Comparison of ENCODE assay signal across 1 cellular context in the genomic region with DNA sequence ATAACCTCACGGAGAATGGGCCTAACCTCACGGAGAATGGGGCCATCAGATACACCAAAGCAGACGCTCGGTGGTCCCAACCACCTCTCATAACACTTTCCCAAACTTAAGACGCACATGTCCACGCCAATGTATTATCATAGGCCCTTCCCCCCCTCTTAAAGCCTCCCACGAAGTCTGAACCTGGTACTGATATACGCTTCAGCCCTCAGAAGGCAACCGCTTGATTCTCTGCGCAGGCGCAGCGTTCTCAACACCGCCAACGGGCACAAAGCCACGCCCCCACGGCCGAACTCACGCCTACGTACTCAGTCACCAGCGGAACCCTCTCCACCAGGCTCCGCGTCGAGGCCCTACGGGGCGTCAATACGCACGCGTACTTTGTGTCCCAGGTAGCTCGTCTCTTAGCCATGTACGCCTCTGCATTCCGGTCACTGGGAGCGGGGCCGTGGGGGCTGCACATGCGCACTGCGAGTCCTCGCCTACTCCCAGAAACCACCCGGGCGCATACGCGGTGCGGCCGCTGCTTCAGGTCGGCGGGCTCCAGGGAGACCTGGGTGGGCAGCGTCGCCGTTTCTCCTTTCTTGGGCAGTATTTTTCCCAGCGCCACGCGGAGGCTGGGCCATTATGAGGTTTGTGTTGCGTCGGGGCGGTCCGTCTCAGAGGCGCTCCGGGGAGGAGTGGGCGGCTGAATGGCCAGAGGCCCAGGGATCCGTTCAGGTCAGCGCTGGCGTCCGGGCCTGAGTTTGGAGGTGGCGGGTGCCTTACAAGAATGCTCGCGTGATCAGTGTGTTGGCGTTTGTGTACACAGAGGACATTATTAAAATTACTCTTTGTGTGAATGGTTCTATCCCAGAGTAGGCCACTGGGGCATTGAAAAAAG.
TF ChIP-seq lines count a peak whose summit lies in the region.

No MANE protein-coding gene starts in this region.

TF ChIP-seq in HEK293, 187 proteins besides CTCF, POLR2A, EP300 and RAD21 (continued from another document and continues in another):
- TF ChIP-seq ZSCAN30 (tag by site-specific recombination; IDR thresholded peaks at IDR 0.05) (no peak), ZNF660 (tag by site-specific recombination; IDR thresholded peaks at IDR 0.05) (peak; percentile 82), ZNF530 (tag by site-specific recombination; IDR thresholded peaks at IDR 0.05; ENCODE audit: low read depth) (0 out of 2 replicates have a peak, but pooled peaks have one; percentile 10), ZNF416 (tag by site-specific recombination; IDR thresholded peaks at IDR 0.05) (0 out of 2 replicates have a peak, but pooled peaks have one; percentile 14), ZNF366 (tag by site-specific recombination; conservative IDR thresholded peaks at IDR 0.05) (no peak), ZNF155 (tag by site-specific recombination; IDR thresholded peaks at IDR 0.05) (no peak), ZNF433 (tag by site-specific recombination; IDR thresholded peaks at IDR 0.05; ENCODE audit: low read depth) (no peak), ZFP3 (tag by site-specific recombination; IDR thresholded peaks at IDR 0.05; ENCODE audit: low read depth) (no peak), ZNF202 (tag by site-specific recombination; IDR thresholded peaks at IDR 0.05; ENCODE audit: borderline replicate concordance) (no peak), ZEB2 (tag by site-specific recombination; IDR thresholded peaks at IDR 0.05) (no peak), ZNF558 (tag by site-specific recombination; IDR thresholded peaks at IDR 0.05) (no peak), ZNF560 (tag by site-specific recombination; IDR thresholded peaks at IDR 0.05; ENCODE audit: borderline replicate concordance) (no peak), ZBTB20 (tag by site-specific recombination; IDR thresholded peaks at IDR 0.05) (peak; percentile 68; the same call in 1 of the 2 replicates), ZNF707 (tag by site-specific recombination; IDR thresholded peaks at IDR 0.05) (no peak), TCF7L2 (IDR thresholded peaks at IDR 0.05; ENCODE audit: borderline replicate concordance, low read depth, low read length) (no peak), EGR2 (tag by site-specific recombination; IDR thresholded peaks at IDR 0.05; ENCODE audit: low read depth) (peak; percentile 87), GLIS1 (tag by site-specific recombination; IDR thresholded peaks at IDR 0.05) (peak; percentile 32; the same call in 1 of the 2 replicates), ZNF621 (tag by site-specific recombination; IDR thresholded peaks at IDR 0.05) (no peak)
- TF ChIP-seq, protein P1, sequence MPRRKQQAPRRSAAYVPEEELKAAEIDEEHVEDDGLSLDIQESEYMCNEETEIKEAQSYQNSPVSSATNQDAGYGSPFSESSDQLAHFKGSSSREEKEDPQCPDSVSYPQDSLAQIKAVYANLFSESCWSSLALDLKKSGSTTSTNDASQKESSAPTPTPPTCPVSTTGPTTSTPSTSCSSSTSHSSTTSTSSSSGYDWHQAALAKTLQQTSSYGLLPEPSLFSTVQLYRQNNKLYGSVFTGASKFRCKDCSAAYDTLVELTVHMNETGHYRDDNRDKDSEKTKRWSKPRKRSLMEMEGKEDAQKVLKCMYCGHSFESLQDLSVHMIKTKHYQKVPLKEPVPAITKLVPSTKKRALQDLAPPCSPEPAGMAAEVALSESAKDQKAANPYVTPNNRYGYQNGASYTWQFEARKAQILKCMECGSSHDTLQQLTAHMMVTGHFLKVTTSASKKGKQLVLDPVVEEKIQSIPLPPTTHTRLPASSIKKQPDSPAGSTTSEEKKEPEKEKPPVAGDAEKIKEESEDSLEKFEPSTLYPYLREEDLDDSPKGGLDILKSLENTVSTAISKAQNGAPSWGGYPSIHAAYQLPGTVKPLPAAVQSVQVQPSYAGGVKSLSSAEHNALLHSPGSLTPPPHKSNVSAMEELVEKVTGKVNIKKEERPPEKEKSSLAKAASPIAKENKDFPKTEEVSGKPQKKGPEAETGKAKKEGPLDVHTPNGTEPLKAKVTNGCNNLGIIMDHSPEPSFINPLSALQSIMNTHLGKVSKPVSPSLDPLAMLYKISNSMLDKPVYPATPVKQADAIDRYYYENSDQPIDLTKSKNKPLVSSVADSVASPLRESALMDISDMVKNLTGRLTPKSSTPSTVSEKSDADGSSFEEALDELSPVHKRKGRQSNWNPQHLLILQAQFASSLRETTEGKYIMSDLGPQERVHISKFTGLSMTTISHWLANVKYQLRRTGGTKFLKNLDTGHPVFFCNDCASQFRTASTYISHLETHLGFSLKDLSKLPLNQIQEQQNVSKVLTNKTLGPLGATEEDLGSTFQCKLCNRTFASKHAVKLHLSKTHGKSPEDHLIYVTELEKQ (tag by site-specific recombination; IDR thresholded peaks at IDR 0.05; ENCODE audit: borderline replicate concordance), result no peak
- TF ChIP-seq, protein P2, sequence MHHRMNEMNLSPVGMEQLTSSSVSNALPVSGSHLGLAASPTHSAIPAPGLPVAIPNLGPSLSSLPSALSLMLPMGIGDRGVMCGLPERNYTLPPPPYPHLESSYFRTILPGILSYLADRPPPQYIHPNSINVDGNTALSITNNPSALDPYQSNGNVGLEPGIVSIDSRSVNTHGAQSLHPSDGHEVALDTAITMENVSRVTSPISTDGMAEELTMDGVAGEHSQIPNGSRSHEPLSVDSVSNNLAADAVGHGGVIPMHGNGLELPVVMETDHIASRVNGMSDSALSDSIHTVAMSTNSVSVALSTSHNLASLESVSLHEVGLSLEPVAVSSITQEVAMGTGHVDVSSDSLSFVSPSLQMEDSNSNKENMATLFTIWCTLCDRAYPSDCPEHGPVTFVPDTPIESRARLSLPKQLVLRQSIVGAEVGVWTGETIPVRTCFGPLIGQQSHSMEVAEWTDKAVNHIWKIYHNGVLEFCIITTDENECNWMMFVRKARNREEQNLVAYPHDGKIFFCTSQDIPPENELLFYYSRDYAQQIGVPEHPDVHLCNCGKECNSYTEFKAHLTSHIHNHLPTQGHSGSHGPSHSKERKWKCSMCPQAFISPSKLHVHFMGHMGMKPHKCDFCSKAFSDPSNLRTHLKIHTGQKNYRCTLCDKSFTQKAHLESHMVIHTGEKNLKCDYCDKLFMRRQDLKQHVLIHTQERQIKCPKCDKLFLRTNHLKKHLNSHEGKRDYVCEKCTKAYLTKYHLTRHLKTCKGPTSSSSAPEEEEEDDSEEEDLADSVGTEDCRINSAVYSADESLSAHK (tag by site-specific recombination; IDR thresholded peaks at IDR 0.05), result no peak
- TF ChIP-seq, protein P3, sequence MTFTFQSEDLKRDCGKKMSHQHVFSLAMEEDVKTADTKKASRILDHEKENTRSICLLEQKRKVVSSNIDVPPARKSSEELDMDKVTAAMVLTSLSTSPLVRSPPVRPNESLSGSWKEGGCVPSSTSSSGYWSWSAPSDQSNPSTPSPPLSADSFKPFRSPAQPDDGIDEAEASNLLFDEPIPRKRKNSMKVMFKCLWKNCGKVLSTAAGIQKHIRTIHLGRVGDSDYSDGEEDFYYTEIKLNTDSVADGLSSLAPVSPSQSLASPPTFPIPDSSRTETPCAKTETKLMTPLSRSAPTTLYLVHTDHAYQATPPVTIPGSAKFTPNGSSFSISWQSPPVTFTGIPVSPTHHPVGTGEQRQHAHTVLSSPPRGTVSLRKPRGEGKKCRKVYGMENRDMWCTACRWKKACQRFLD (tag by site-specific recombination; IDR thresholded peaks at IDR 0.05), result no peak
- TF ChIP-seq, protein P4, sequence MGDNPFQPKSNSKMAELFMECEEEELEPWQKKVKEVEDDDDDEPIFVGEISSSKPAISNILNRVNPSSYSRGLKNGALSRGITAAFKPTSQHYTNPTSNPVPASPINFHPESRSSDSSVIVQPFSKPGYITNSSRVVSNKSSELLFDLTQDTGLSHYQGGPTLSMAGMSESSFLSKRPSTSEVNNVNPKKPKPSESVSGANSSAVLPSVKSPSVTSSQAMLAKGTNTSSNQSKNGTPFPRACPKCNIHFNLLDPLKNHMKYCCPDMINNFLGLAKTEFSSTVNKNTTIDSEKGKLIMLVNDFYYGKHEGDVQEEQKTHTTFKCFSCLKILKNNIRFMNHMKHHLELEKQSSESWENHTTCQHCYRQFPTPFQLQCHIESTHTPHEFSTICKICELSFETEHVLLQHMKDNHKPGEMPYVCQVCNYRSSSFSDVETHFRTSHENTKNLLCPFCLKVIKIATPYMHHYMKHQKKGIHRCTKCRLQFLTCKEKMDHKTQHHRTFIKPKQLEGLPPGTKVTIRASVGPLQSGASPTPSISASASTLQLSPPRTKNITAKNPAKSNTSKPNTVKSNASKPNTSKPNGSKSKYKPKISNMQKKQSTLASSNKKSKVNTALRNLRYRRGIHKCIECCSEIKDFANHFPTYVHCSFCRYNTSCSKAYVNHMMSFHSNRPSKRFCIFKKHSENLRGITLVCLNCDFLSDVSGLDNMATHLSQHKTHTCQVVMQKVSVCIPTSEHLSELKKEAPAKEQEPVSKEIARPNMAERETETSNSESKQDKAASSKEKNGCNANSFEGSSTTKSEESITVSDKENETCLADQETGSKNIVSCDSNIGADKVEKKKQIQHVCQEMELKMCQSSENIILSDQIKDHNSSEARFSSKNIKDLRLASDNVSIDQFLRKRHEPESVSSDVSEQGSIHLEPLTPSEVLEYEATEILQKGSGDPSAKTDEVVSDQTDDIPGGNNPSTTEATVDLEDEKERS (tag by site-specific recombination; IDR thresholded peaks at IDR 0.05), result peak; percentile 80; the same call in 1 of the 2 replicates
- TF ChIP-seq, protein P5, sequence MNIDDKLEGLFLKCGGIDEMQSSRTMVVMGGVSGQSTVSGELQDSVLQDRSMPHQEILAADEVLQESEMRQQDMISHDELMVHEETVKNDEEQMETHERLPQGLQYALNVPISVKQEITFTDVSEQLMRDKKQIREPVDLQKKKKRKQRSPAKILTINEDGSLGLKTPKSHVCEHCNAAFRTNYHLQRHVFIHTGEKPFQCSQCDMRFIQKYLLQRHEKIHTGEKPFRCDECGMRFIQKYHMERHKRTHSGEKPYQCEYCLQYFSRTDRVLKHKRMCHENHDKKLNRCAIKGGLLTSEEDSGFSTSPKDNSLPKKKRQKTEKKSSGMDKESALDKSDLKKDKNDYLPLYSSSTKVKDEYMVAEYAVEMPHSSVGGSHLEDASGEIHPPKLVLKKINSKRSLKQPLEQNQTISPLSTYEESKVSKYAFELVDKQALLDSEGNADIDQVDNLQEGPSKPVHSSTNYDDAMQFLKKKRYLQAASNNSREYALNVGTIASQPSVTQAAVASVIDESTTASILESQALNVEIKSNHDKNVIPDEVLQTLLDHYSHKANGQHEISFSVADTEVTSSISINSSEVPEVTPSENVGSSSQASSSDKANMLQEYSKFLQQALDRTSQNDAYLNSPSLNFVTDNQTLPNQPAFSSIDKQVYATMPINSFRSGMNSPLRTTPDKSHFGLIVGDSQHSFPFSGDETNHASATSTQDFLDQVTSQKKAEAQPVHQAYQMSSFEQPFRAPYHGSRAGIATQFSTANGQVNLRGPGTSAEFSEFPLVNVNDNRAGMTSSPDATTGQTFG (tag by site-specific recombination; IDR thresholded peaks at IDR 0.05; ENCODE audit: borderline replicate concordance), result no peak
- TF ChIP-seq, protein P6, sequence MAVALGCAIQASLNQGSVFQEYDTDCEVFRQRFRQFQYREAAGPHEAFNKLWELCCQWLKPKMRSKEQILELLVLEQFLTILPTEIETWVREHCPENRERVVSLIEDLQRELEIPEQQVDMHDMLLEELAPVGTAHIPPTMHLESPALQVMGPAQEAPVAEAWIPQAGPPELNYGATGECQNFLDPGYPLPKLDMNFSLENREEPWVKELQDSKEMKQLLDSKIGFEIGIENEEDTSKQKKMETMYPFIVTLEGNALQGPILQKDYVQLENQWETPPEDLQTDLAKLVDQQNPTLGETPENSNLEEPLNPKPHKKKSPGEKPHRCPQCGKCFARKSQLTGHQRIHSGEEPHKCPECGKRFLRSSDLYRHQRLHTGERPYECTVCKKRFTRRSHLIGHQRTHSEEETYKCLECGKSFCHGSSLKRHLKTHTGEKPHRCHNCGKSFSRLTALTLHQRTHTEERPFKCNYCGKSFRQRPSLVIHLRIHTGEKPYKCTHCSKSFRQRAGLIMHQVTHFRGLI (tag by site-specific recombination; IDR thresholded peaks at IDR 0.05), result peak; percentile 83
- TF ChIP-seq, protein P7, sequence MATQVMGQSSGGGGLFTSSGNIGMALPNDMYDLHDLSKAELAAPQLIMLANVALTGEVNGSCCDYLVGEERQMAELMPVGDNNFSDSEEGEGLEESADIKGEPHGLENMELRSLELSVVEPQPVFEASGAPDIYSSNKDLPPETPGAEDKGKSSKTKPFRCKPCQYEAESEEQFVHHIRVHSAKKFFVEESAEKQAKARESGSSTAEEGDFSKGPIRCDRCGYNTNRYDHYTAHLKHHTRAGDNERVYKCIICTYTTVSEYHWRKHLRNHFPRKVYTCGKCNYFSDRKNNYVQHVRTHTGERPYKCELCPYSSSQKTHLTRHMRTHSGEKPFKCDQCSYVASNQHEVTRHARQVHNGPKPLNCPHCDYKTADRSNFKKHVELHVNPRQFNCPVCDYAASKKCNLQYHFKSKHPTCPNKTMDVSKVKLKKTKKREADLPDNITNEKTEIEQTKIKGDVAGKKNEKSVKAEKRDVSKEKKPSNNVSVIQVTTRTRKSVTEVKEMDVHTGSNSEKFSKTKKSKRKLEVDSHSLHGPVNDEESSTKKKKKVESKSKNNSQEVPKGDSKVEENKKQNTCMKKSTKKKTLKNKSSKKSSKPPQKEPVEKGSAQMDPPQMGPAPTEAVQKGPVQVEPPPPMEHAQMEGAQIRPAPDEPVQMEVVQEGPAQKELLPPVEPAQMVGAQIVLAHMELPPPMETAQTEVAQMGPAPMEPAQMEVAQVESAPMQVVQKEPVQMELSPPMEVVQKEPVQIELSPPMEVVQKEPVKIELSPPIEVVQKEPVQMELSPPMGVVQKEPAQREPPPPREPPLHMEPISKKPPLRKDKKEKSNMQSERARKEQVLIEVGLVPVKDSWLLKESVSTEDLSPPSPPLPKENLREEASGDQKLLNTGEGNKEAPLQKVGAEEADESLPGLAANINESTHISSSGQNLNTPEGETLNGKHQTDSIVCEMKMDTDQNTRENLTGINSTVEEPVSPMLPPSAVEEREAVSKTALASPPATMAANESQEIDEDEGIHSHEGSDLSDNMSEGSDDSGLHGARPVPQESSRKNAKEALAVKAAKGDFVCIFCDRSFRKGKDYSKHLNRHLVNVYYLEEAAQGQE (tag by site-specific recombination; IDR thresholded peaks at IDR 0.05), result no peak
- TF ChIP-seq, protein P8, sequence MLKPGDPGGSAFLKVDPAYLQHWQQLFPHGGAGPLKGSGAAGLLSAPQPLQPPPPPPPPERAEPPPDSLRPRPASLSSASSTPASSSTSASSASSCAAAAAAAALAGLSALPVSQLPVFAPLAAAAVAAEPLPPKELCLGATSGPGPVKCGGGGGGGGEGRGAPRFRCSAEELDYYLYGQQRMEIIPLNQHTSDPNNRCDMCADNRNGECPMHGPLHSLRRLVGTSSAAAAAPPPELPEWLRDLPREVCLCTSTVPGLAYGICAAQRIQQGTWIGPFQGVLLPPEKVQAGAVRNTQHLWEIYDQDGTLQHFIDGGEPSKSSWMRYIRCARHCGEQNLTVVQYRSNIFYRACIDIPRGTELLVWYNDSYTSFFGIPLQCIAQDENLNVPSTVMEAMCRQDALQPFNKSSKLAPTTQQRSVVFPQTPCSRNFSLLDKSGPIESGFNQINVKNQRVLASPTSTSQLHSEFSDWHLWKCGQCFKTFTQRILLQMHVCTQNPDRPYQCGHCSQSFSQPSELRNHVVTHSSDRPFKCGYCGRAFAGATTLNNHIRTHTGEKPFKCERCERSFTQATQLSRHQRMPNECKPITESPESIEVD (tag by site-specific recombination; IDR thresholded peaks at IDR 0.05), result no peak
